Comparison of ENCODE assay signal across 26 cellular contexts in genomic region chr11:41989173-41989572, GRCh38.
"Had no signal": no experiment of that assay in that cellular context is flagged by ENCODE, and none has a peak within 500 bp of the region (broad histone marks: within the 10 kb centered on the region; RNA-seq: fewer than 3 reads in every experiment).

No MANE protein-coding gene starts in this region.

- H3K27ac Mint-ChIP-seq: effector memory CD8-positive, alpha-beta T cell; immature natural killer cell; natural killer cell treated with Interleukin-12 subunit alpha and Interleukin-12 subunit beta and Interleukin-15 and Interleukin-18, amount 100 ng/mL, for 72 hours; stimulated activated naive B cell treated with anti-CD40 and anti-IgM and Interleukin-4, amounts not matched to agents 10 μg/mL and 1 μg/mL and 100 μg/mL, for 72 hours; stimulated activated naive CD8-positive, alpha-beta T cell treated with anti-CD3 and anti-CD28 coated beads, Interleukin-15, Interleukin-2, amounts not matched to agents 100 ng/mL and 50 ng/mL, for 24 hours had no signal

- H3K4me3 Mint-ChIP-seq: effector memory CD8-positive, alpha-beta T cell; immature natural killer cell; natural killer cell treated with Interleukin-12 subunit alpha and Interleukin-12 subunit beta and Interleukin-15 and Interleukin-18, amount 100 ng/mL, for 72 hours; neural crest cell; stimulated activated naive B cell treated with anti-CD40 and anti-IgM and Interleukin-4, amounts not matched to agents 10 μg/mL and 1 μg/mL and 100 μg/mL, for 72 hours; stimulated activated naive CD8-positive, alpha-beta T cell treated with anti-CD3 and anti-CD28 coated beads, Interleukin-15, Interleukin-2, amounts not matched to agents 100 ng/mL and 50 ng/mL, for 24 hours had no signal

- ATAC-seq: effector memory CD8-positive, alpha-beta T cell; left colon; lower lobe of right lung; mucosa of descending colon; natural killer cell treated with Interleukin-12 subunit alpha and Interleukin-12 subunit beta and Interleukin-15 and Interleukin-18, amount 100 ng/mL, for 72 hours; pancreas; right lobe of liver; stimulated activated naive B cell treated with anti-CD40 and anti-IgM and Interleukin-4, amounts not matched to agents 10 μg/mL and 1 μg/mL and 100 μg/mL, for 72 hours had no signal

- DNase-seq: cortex of kidney; effector memory CD8-positive, alpha-beta T cell; erythroblast; esophagus squamous epithelium; hypothalamus; immature natural killer cell; islet precursor cell; kidney glomerular epithelial cell; left colon; left ventricle myocardium inferior; lower lobe of right lung; mucosa of descending colon; naive B cell; pancreas; right lobe of liver; small intestine; stimulated activated CD4-positive, alpha-beta T cell treated with anti-CD3 and anti-CD28 coated beads, Interleukin-15, amount 100 ng/mL, for 24 hours; stimulated activated CD4-positive, alpha-beta T cell treated with anti-CD3 and anti-CD28 coated beads, Interleukin-2, amount 100 ng/mL, for 48 hours; stimulated activated naive B cell treated with anti-CD40 and anti-IgM and Interleukin-4, amounts not matched to agents 10 μg/mL and 1 μg/mL and 100 μg/mL, for 72 hours; upper lobe of left lung had no signal

- H3K27me3 Mint-ChIP-seq: effector memory CD8-positive, alpha-beta T cell; naive B cell; natural killer cell treated with Interleukin-12 subunit alpha and Interleukin-12 subunit beta and Interleukin-15 and Interleukin-18, amount 100 ng/mL, for 72 hours; stimulated activated naive B cell treated with anti-CD40 and anti-IgM and Interleukin-4, amounts not matched to agents 10 μg/mL and 1 μg/mL and 100 μg/mL, for 72 hours; stimulated activated naive CD8-positive, alpha-beta T cell treated with anti-CD3 and anti-CD28 coated beads, Interleukin-15, Interleukin-2, amounts not matched to agents 100 ng/mL and 50 ng/mL, for 24 hours had no signal

- H3K36me3 Mint-ChIP-seq: immature natural killer cell; naive B cell; stimulated activated naive B cell treated with anti-CD40 and anti-IgM and Interleukin-4, amounts not matched to agents 10 μg/mL and 1 μg/mL and 100 μg/mL, for 72 hours had no signal

- H3K27ac ChIP-seq: esophagus squamous epithelium, left ventricle myocardium inferior, lower lobe of right lung, neutrophil, pancreas, right lobe of liver, thoracic aorta, tibial nerve, upper lobe of left lung had no signal

- H3K4me1 Mint-ChIP-seq: immature natural killer cell; naive B cell; stimulated activated naive B cell treated with anti-CD40 and anti-IgM and Interleukin-4, amounts not matched to agents 10 μg/mL and 1 μg/mL and 100 μg/mL, for 72 hours had no signal
